Comparison of ENCODE assay signal across 1 cellular context in the genomic region with DNA sequence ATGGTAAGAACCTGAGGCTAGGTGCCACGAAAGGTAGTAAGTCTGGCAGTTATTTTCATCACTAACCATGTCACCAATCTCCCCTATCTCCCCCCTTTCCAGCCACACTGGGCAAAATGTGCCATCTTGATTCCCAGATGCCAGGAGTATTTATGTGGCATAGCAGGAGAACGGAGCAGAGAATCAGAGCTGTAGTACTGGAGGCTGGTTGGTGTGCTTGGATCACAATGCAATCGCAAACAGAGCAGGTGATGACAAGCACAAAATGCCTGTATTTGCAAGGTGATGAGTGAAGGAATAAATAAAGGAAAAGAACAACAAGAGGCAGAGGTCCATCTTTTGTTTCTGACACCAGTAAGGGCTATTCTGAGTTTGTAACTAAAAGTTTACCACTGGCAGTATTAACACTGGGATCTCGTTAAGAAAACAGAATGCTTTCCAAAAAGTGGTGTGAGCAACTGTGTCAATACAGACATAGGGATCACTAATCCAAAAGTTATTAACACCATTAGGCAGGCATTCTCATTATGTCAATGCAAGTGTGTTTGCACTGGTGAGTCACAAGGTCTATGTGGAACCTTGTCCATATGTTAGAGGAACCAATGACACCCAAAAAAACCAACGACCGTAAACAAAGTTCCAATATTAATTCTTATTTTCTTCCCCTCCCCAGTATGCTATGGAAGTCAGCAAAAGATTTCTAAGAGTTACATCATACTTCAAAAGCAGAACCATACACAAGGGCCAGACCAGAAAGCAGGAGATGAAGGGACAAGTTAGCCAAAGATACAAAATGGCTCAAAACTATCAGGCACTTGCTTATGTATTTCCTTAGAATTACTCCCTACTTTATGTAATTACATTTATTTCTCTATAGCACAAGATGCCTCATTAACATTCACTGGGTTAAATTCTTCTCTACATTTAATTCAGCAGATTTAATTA.
TF ChIP-seq lines count a peak whose summit lies in the region.

No MANE protein-coding gene starts in this region.

TF ChIP-seq in A549, 52 proteins besides CTCF, POLR2A, EP300 and RAD21 (continued from another document):
- TF ChIP-seq, protein P1, sequence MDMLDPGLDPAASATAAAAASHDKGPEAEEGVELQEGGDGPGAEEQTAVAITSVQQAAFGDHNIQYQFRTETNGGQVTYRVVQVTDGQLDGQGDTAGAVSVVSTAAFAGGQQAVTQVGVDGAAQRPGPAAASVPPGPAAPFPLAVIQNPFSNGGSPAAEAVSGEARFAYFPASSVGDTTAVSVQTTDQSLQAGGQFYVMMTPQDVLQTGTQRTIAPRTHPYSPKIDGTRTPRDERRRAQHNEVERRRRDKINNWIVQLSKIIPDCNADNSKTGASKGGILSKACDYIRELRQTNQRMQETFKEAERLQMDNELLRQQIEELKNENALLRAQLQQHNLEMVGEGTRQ (IDR thresholded peaks at IDR 0.05): no peak
- TF ChIP-seq, protein P2, sequence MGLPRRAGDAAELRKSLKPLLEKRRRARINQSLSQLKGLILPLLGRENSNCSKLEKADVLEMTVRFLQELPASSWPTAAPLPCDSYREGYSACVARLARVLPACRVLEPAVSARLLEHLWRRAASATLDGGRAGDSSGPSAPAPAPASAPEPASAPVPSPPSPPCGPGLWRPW (IDR thresholded peaks at IDR 0.05): no peak
- TF ChIP-seq, protein P3, sequence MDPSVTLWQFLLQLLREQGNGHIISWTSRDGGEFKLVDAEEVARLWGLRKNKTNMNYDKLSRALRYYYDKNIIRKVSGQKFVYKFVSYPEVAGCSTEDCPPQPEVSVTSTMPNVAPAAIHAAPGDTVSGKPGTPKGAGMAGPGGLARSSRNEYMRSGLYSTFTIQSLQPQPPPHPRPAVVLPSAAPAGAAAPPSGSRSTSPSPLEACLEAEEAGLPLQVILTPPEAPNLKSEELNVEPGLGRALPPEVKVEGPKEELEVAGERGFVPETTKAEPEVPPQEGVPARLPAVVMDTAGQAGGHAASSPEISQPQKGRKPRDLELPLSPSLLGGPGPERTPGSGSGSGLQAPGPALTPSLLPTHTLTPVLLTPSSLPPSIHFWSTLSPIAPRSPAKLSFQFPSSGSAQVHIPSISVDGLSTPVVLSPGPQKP (IDR thresholded peaks at IDR 0.05; ENCODE audit: low read depth, low read length): no peak
- TF ChIP-seq ESRRA (IDR thresholded peaks at IDR 0.05; ENCODE audit: borderline replicate concordance, low read length) (no peak), ZFP36 (IDR thresholded peaks at IDR 0.05; ENCODE audit: borderline replicate concordance, partially characterized antibody) (no peak), NPAS2 (CRISPR knock-in tag; IDR thresholded peaks at IDR 0.05; ENCODE audit: borderline replicate concordance) (no peak)
